ENCODE assay signal across 16 cellular contexts in genomic region chr11:2461253-2462091, GRCh38. TPM values are rescaled to one million over a fixed set of nuclear protein-coding genes. Genes with fewer than 3 reads are reported as not detected.
DNase-seq lines count a peak whose midpoint lies in the region; ATAC-seq and TF ChIP-seq lines count a peak whose summit lies in the region.
"Had no signal": no experiment of that assay in that cellular context is flagged by ENCODE, and none has a peak within 500 bp of the region (broad histone marks: within the 10 kb centered on the region; RNA-seq: fewer than 3 reads in every experiment).

No MANE protein-coding gene starts in this region.

- TF ChIP-seq CTCF in hepatocyte (IDR thresholded peaks at IDR 0.05; ENCODE audit: poor library complexity): no peak

- no peaks in the 10 kb centered on the region for H3K9me2 ChIP-seq in hepatocyte (replicated peaks; ENCODE audit: insufficient read depth)

- peak; percentile 39 for DNase-seq in H7
- peak; percentile 2 for DNase-seq in amniotic epithelial cell (ENCODE audit: low read depth)
- no peak for DNase-seq in hepatocyte (ENCODE audit: low spot score)
- peak; percentile 48 for DNase-seq in sciatic nerve (ENCODE audit: low spot score)
- DNase-seq in NCI-H2107 treated with DMSO at 0.1 percent for 48 hours (lab: John Stamatoyannopoulos, UW; ENCODE audit: unreplicated experiment): no peak
- no peak for DNase-seq in cerebellar nuclear complex (lab: John Stamatoyannopoulos, UW)
- DNase-seq: activated naive CD8-positive, alpha-beta T cell treated with anti-CD3 and anti-CD28 coated beads for 36 hours; endodermal cell; GF-D8; NCI-H1417 treated with DMSO at 0.1 percent for 48 hours; NCI-H2227 treated with DMSO at 0.1 percent for 48 hours; SIG-M5 had no signal

- peaks cover 20% of the 10 kb centered on the region for H3K4me1 ChIP-seq in hepatocyte (ENCODE audit: insufficient read depth)

- H3K36me3 ChIP-seq in H7 (replicated peaks; ENCODE audit: control insufficient read depth, insufficient read depth, low read length): no peaks in the 10 kb centered on the region
- H3K36me3 ChIP-seq in hepatocyte (replicated peaks; ENCODE audit: insufficient read depth, low read depth): no peaks in the 10 kb centered on the region

- H4K20me1 ChIP-seq in hepatocyte (ENCODE audit: insufficient read depth, poor library complexity, severe bottlenecking): no peaks in the 10 kb centered on the region

- no peaks in the 10 kb centered on the region for H3K9me3 ChIP-seq in hepatocyte (ENCODE audit: low read depth)

- WGBS in hepatocyte (ENCODE audit: low lambda C conversion rate, missing lambda C conversion rate): 61% methylated on average over 18 of the region's 19 CpGs

- ATAC-seq in sciatic nerve (no peak), HG02678 (IDR thresholded peaks at IDR 0.05; ENCODE audit: unreplicated experiment) (no peak), HG02973 (IDR thresholded peaks at IDR 0.05; ENCODE audit: unreplicated experiment) (no peak)

- H3K27me3 ChIP-seq in H7 (ENCODE audit: control insufficient read depth, insufficient read depth, low read length) (no peaks in the 10 kb centered on the region), hepatocyte (no peaks in the 10 kb centered on the region)

- no peak overlapping the region for H3K4me3 ChIP-seq in H7 (ENCODE audit: insufficient read depth, low read depth, low read length)
- no peak overlapping the region for H3K4me3 ChIP-seq in hepatocyte

- no peaks in the 10 kb centered on the region for H3K79me2 ChIP-seq in hepatocyte

- H2AFZ ChIP-seq in hepatocyte: no peak overlapping the region

- intact Hi-C loops in sciatic nerve (cut with DNase I): no loop called here

- H3K27ac ChIP-seq in hepatocyte: peak overlapping the region; percentile 42

- H3K4me2 ChIP-seq in hepatocyte: no peak overlapping the region

RNA-seq across cellular contexts. Expression of gene KCNQ1, which starts 16.7 kb away (rescaled TPM):
- total RNA-seq in H7 (2014; rRNA removed; shearing (Covaris generic)): 0.18 and 0.48 TPM in 2 replicates
- total RNA-seq in hepatocyte (1.8 and 4.0 TPM in 2 replicates), sciatic nerve (6.2 TPM)
- 4.9 and 6.4 TPM in 2 replicates for polyA plus RNA-seq in hepatocyte

RNA-seq across cellular contexts. Expression of gene TRPM5, which starts 17.2 kb away (rescaled TPM):
- total RNA-seq in H7 (2014; rRNA removed; shearing (Covaris generic)): not detected in 2 replicates
- 0.07 and 0.32 TPM in 2 replicates for total RNA-seq in hepatocyte
- polyA plus RNA-seq in hepatocyte: 0.13 and 0.36 TPM in 2 replicates
- not detected for total RNA-seq in sciatic nerve
- total RNA-seq: activated naive CD8-positive, alpha-beta T cell treated with anti-CD3 and anti-CD28 coated beads for 36 hours; bronchial epithelial cell; H4 had no signal

Comparison
In these comparisons a context has a peak if more than half of its experiments do, and no peak if none do; other contexts are left out.
1. DNase-seq: peak in H7 (single experiment), amniotic epithelial cell (single experiment) and sciatic nerve (single experiment); none in hepatocyte (single experiment), NCI-H2107 treated with DMSO at 0.1 percent for 48 hours (single experiment) and cerebellar nuclear complex (0 of 2).